ENCODE assay signal across 8 cellular contexts in the genomic region with DNA sequence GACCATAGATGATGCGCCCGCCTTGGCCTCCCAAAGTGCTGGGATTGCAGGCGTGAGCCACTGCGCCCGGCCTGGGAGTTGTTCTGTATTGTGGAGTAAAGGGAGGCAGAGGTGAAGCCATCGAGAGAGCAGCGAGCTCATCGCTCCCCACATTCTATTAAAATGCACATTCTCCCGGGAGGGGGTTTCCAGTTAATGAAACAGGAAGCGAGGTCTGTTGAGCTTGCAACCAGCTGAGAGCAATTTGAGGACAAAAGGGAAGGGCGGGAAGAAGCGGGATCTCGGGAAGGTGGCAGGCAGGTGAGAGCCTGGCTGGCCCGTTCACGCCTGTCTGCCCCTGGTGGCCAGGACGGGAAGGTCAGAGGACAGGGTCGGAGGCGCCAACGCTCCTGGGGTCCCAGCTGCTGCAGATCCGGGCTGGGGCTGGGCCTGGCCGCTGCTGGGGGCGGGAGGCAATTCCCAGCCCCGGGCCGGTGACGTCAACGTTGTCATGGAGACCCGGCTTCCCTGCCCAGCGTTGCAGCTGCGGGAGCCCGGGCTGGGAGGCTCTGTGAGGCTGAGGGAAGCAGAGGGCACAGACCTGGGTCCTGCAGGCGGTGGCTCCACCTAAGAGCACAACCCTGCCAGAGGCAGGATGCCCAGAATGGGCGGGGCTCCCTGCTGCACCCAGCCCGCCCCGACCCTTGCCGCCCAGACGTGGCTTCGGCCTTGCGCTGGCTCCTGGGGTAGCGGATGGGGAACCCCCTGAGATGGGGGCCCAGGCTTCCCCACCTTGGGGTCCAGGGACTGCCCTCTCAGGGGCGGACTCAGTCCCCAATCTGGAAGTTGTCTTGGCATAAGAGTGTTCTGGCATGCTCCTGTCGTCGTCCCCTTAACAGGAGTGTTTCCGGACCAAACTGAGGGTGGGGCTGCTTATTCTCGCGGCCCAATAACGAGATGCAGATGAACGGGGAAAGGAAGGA. TPM values are rescaled to one million over a fixed set of nuclear protein-coding genes. Genes with fewer than 3 reads are reported as not detected.
DNase-seq lines count a peak whose midpoint lies in the region; ATAC-seq and TF ChIP-seq lines count a peak whose summit lies in the region.

No MANE protein-coding gene starts in this region.

- H3K4me3 ChIP-seq in OCI-LY1 (ENCODE audit: low read depth, low read length, poor library complexity, severe bottlenecking): peak overlapping the region; percentile 49
- H3K4me3 ChIP-seq in fibroblast of the aortic adventitia (ENCODE audit: low read depth, low read length): peak overlapping the region; percentile 38

- peak overlapping the region; percentile 71 for H3K4me2 ChIP-seq in OCI-LY1 (ENCODE audit: low read length)

- TF ChIP-seq CTCF in OCI-LY1 (IDR thresholded peaks at IDR 0.05; ENCODE audit: low read length): peak; percentile 77
- TF ChIP-seq CTCF in fibroblast of the aortic adventitia (IDR thresholded peaks at IDR 0.05; ENCODE audit: insufficient read depth, low read length): peak; percentile 57
- peak; percentile 61 for TF ChIP-seq CTCF in natural killer cell (IDR thresholded peaks at IDR 0.05)

- peaks cover 11% of the 10 kb centered on the region for H3K4me1 Mint-ChIP-seq in activated T-helper 2 cell treated with anti-CD3 and anti-CD28 coated beads, Interferon-gamma antibody, Interleukin-2, Interleukin-4, amounts not matched to agents 10 μg/mL and 5 μg/mL and 100 μg/mL, durations not matched to agents 14 hours and 24 hours and 36 hours (ENCODE audit: low read depth)
- peaks cover 15 to 18% of the 10 kb centered on the region in 2 donors for H3K4me1 Mint-ChIP-seq in natural killer cell
- peaks cover 20% of the 10 kb centered on the region for H3K4me1 Mint-ChIP-seq in stimulated activated naive CD8-positive, alpha-beta T cell treated with anti-CD3 and anti-CD28 coated beads, Interleukin-15, amount 100 ng/mL, for 72 hours

- DNase-seq in C1 segment of cervical spinal cord (lab: John Stamatoyannopoulos, UW): peak in 12 of 14 donors; percentile 18 to 76 (median 55)
- peak; percentile 88 for DNase-seq in HK-2 (ENCODE audit: unreplicated experiment)
- peak; percentile 39 for DNase-seq in activated T-helper 2 cell treated with anti-CD3 and anti-CD28 coated beads, Interferon-gamma antibody, Interleukin-2, Interleukin-4, amounts not matched to agents 10 μg/mL and 5 μg/mL and 100 μg/mL, durations not matched to agents 14 hours and 24 hours and 36 hours (ENCODE audit: low spot score)
- DNase-seq in fibroblast of the aortic adventitia (ENCODE audit: low read depth): peak; percentile 73
- DNase-seq in natural killer cell: peak; percentile 41
- DNase-seq in stimulated activated naive CD8-positive, alpha-beta T cell treated with anti-CD3 and anti-CD28 coated beads, Interleukin-15, amount 100 ng/mL, for 72 hours: peak; percentile 65 to 67

- no peaks in the 10 kb centered on the region for H3K79me2 ChIP-seq in OCI-LY1 (ENCODE audit: insufficient read depth, low read length)

- no peaks in the 10 kb centered on the region for H3K36me3 Mint-ChIP-seq in activated T-helper 2 cell treated with anti-CD3 and anti-CD28 coated beads, Interferon-gamma antibody, Interleukin-2, Interleukin-4, amounts not matched to agents 10 μg/mL and 5 μg/mL and 100 μg/mL, durations not matched to agents 14 hours and 24 hours and 36 hours (ENCODE audit: low read depth)
- no peaks in the 10 kb centered on the region for H3K36me3 Mint-ChIP-seq in natural killer cell

- peaks cover 38% of the 10 kb centered on the region for H3K4me1 ChIP-seq in OCI-LY1 (ENCODE audit: insufficient read depth, low read length, severe bottlenecking)

- no peaks in the 10 kb centered on the region for H3F3A ChIP-seq in OCI-LY1 (ENCODE audit: insufficient read depth, low read length)

- H3K27ac ChIP-seq in OCI-LY1 (ENCODE audit: low read depth, low read length, poor library complexity, severe bottlenecking): peak overlapping the region; percentile 68

- H2AFZ ChIP-seq in OCI-LY1 (ENCODE audit: low read length): peak overlapping the region; percentile 86

- H3K27me3 Mint-ChIP-seq in activated T-helper 2 cell treated with anti-CD3 and anti-CD28 coated beads, Interferon-gamma antibody, Interleukin-2, Interleukin-4, amounts not matched to agents 10 μg/mL and 5 μg/mL and 100 μg/mL, durations not matched to agents 14 hours and 24 hours and 36 hours (ENCODE audit: low read depth): peaks cover 5% of the 10 kb centered on the region
- peaks cover 0 to 3% of the 10 kb centered on the region in 2 donors for H3K27me3 Mint-ChIP-seq in natural killer cell (ENCODE audit: low read depth in 2 of 2)
- no peaks in the 10 kb centered on the region for H3K27me3 Mint-ChIP-seq in stimulated activated naive CD8-positive, alpha-beta T cell treated with anti-CD3 and anti-CD28 coated beads, Interleukin-15, amount 100 ng/mL, for 72 hours

- H3K27me3 ChIP-seq in OCI-LY1 (ENCODE audit: insufficient read depth, low read length): no peaks in the 10 kb centered on the region

- H3K36me3 ChIP-seq in OCI-LY1 (ENCODE audit: insufficient read depth, low read length): no peaks in the 10 kb centered on the region

- H3K4me3 Mint-ChIP-seq in activated T-helper 2 cell treated with anti-CD3 and anti-CD28 coated beads, Interferon-gamma antibody, Interleukin-2, Interleukin-4, amounts not matched to agents 10 μg/mL and 5 μg/mL and 100 μg/mL, durations not matched to agents 14 hours and 24 hours and 36 hours (ENCODE audit: low read depth): peak overlapping the region; percentile 77
- peak overlapping the region; percentile 88 for H3K4me3 Mint-ChIP-seq in natural killer cell
- H3K4me3 Mint-ChIP-seq in stimulated activated naive CD8-positive, alpha-beta T cell treated with anti-CD3 and anti-CD28 coated beads, Interleukin-15, amount 100 ng/mL, for 72 hours: peak overlapping the region; percentile 92 to 93

- ATAC-seq in GM19397 (IDR thresholded peaks at IDR 0.05; ENCODE audit: unreplicated experiment) (peak; percentile 67), natural killer cell (peak; percentile 73 to 91 (median 86))
- peak; percentile 93 for ATAC-seq in stimulated activated naive CD8-positive, alpha-beta T cell treated with anti-CD3 and anti-CD28 coated beads, Interleukin-15, amount 100 ng/mL, for 72 hours

- H3K9me3 ChIP-seq in OCI-LY1 (ENCODE audit: low read length): no peaks in the 10 kb centered on the region

- intact Hi-C loops in activated T-helper 2 cell treated with anti-CD3 and anti-CD28 coated beads, Interferon-gamma antibody, Interleukin-2, Interleukin-4, amounts not matched to agents 10 μg/mL and 5 μg/mL and 100 μg/mL, durations not matched to agents 14 hours and 24 hours and 36 hours (cut with micrococcal nuclease): no loop called here
- intact Hi-C loops in natural killer cell (cut with micrococcal nuclease): no loop called here

- no peaks in the 10 kb centered on the region for H4K20me1 ChIP-seq in OCI-LY1 (ENCODE audit: insufficient read depth, low read length)

- no peaks in the 10 kb centered on the region for H3K9me2 ChIP-seq in OCI-LY1 (ENCODE audit: low read depth, low read length)

- peak overlapping the region; percentile 77 for H3K27ac Mint-ChIP-seq in activated T-helper 2 cell treated with anti-CD3 and anti-CD28 coated beads, Interferon-gamma antibody, Interleukin-2, Interleukin-4, amounts not matched to agents 10 μg/mL and 5 μg/mL and 100 μg/mL, durations not matched to agents 14 hours and 24 hours and 36 hours
- peak overlapping the region; percentile 48 to 75 for H3K27ac Mint-ChIP-seq in natural killer cell
- peak overlapping the region in 1 of 2 donors; percentile 94 for H3K27ac Mint-ChIP-seq in stimulated activated naive CD8-positive, alpha-beta T cell treated with anti-CD3 and anti-CD28 coated beads, Interleukin-15, amount 100 ng/mL, for 72 hours

- H3K9ac ChIP-seq in OCI-LY1 (ENCODE audit: low read length): peak overlapping the region; percentile 32; the same call in 1 of the 2 replicates

- no peaks in the 10 kb centered on the region for H3K9me3 Mint-ChIP-seq in activated T-helper 2 cell treated with anti-CD3 and anti-CD28 coated beads, Interferon-gamma antibody, Interleukin-2, Interleukin-4, amounts not matched to agents 10 μg/mL and 5 μg/mL and 100 μg/mL, durations not matched to agents 14 hours and 24 hours and 36 hours
- no peaks in the 10 kb centered on the region for H3K9me3 Mint-ChIP-seq in natural killer cell
- H3K9me3 Mint-ChIP-seq in stimulated activated naive CD8-positive, alpha-beta T cell treated with anti-CD3 and anti-CD28 coated beads, Interleukin-15, amount 100 ng/mL, for 72 hours: no peaks in the 10 kb centered on the region

RNA-seq across cellular contexts. Expression of a gene that starts 48.7 kb away (rescaled TPM):
- 7.1 and 9.6 TPM in 2 replicates for total RNA-seq in activated T-helper 2 cell treated with anti-CD3 and anti-CD28 coated beads, Interferon-gamma antibody, Interleukin-2, Interleukin-4, amounts not matched to agents 10 μg/mL and 5 μg/mL and 100 μg/mL, durations not matched to agents 14 hours and 24 hours and 36 hours
- total RNA-seq in fibroblast of the aortic adventitia (ENCODE audit: low replicate concordance) (0.09 and 4.7 TPM in 2 replicates), natural killer cell (100 to 1,000 TPM; 250 to 298 (median 285) TPM)

Comparison
In these comparisons a context has a peak if more than half of its experiments do, and no peak if none do; other contexts are left out.
1. Peak in every context shown above with its lines: DNase-seq, ATAC-seq, H3K4me3 ChIP-seq and H3K27ac ChIP-seq.
2. RNA of a gene that starts 48.7 kb away (total RNA-seq): 250 to 298 TPM in natural killer cell; 7.1 to 9.6 TPM in activated T-helper 2 cell treated with anti-CD3 and anti-CD28 coated beads, Interferon-gamma antibody, Interleukin-2, Interleukin-4, amounts not matched to agents 10 μg/mL and 5 μg/mL and 100 μg/mL, durations not matched to agents 14 hours and 24 hours and 36 hours and 0.09 to 4.7 TPM in fibroblast of the aortic adventitia; every median in the first group is over 10 times any median in the second.